Comparison of ENCODE assay signal across 1 cellular context in the genomic region with DNA sequence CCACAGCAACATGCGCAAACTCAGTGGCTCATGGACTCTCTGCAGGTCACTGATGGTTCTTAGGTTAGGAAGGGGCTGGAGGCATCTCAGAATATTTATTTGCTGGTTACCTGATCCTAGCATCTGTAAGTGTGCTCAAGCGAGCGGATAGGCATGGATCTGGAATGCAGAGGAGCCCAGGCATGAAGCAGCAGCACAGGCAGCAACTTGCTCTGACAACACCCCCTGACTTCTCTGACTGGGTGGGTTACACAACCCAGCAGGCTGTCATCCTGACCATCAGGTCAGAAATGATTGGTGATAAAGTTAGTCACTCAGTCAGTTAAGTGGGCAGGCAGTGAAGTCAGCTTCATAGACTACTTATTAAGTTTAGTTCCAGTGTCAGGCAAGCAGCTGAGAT. TPM values are rescaled to one million over a fixed set of nuclear protein-coding genes. Genes with fewer than 3 reads are reported as not detected.
"Had no signal": no experiment of that assay in that cellular context is flagged by ENCODE, and none has a peak within 500 bp of the region (broad histone marks: within the 10 kb centered on the region; RNA-seq: fewer than 3 reads in every experiment).

No MANE protein-coding gene starts in this region.

RNA-seq across cellular contexts. Expression of gene CTSV, which starts 50.4 kb away (rescaled TPM):
- total RNA-seq: naive thymus-derived CD8-positive, alpha-beta T cell had no signal
- polyA plus RNA-seq: naive thymus-derived CD8-positive, alpha-beta T cell had no signal
